Comparison of ENCODE assay signal across 1 cellular context in the genomic region with DNA sequence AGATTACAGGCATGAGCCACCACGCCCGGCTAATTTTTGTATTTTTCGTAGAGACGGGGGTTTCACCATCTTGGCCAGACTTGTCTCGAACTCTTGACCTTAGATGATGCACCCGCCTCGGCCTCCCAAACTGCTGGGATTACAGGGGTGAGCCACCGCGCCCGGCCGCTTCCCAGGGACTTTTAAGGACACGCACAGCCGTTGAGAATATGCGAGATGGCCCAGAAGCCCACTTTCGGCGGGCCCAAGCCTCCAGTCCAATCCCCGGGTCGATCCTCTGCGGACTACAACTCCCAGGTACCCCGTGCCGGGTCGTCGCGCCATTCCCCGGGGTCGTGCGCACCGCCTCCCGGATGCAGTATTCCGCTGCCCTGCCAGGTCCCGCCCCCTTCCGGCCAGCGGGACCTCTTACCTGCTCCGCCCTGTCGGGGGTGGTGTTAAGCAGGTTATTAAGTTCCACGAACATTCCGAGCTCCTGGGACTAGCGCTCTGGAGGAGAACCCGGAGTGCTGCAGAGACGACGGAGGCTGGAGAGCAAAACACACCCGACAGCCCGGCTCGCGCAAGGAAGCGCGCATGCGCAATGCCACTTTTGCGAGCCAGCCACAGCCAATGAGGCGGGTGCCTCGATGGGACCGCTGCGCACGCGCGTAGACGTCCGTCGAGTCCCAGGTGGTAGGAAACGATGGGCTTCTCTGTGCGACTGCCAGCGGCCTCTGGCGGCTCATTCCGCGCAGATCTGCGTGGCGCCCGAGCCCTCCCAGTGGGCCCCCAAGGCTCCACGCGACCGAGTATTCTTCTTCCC.
TF ChIP-seq lines count a peak whose summit lies in the region.

A gene with protein sequence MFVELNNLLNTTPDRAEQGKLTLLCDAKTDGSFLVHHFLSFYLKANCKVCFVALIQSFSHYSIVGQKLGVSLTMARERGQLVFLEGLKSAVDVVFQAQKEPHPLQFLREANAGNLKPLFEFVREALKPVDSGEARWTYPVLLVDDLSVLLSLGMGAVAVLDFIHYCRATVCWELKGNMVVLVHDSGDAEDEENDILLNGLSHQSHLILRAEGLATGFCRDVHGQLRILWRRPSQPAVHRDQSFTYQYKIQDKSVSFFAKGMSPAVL (minus strand): TSS at position 588 of the 805 bp plus-strand sequence. CDS start 122 bp downstream, at position 466.

TF ChIP-seq in K562, 482 proteins besides CTCF, POLR2A, EP300 and RAD21 (continued from another document and continues in another):
- TF ChIP-seq, protein P1, sequence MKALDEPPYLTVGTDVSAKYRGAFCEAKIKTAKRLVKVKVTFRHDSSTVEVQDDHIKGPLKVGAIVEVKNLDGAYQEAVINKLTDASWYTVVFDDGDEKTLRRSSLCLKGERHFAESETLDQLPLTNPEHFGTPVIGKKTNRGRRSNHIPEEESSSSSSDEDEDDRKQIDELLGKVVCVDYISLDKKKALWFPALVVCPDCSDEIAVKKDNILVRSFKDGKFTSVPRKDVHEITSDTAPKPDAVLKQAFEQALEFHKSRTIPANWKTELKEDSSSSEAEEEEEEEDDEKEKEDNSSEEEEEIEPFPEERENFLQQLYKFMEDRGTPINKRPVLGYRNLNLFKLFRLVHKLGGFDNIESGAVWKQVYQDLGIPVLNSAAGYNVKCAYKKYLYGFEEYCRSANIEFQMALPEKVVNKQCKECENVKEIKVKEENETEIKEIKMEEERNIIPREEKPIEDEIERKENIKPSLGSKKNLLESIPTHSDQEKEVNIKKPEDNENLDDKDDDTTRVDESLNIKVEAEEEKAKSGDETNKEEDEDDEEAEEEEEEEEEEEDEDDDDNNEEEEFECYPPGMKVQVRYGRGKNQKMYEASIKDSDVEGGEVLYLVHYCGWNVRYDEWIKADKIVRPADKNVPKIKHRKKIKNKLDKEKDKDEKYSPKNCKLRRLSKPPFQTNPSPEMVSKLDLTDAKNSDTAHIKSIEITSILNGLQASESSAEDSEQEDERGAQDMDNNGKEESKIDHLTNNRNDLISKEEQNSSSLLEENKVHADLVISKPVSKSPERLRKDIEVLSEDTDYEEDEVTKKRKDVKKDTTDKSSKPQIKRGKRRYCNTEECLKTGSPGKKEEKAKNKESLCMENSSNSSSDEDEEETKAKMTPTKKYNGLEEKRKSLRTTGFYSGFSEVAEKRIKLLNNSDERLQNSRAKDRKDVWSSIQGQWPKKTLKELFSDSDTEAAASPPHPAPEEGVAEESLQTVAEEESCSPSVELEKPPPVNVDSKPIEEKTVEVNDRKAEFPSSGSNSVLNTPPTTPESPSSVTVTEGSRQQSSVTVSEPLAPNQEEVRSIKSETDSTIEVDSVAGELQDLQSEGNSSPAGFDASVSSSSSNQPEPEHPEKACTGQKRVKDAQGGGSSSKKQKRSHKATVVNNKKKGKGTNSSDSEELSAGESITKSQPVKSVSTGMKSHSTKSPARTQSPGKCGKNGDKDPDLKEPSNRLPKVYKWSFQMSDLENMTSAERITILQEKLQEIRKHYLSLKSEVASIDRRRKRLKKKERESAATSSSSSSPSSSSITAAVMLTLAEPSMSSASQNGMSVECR (CRISPR knock-in tag; IDR thresholded peaks at IDR 0.05), result peak; percentile 78; the same call in 1 of the 2 replicates
- no peak for TF ChIP-seq ASH1L (IDR thresholded peaks at IDR 0.05; ENCODE audit: borderline replicate concordance, low read depth, partially characterized antibody)
- TF ChIP-seq CREBBP (IDR thresholded peaks at IDR 0.05; ENCODE audit: low read depth, low read length), result no peak
- peak; percentile 64 for TF ChIP-seq TBP (optimal IDR thresholded peaks at IDR 0.05; ENCODE audit: low read depth, low read length)
- TF ChIP-seq ZNF717 (CRISPR knock-in tag; IDR thresholded peaks at IDR 0.05), result peak; percentile 43; the same call in 1 of the 2 replicates
- TF ChIP-seq, protein P2, sequence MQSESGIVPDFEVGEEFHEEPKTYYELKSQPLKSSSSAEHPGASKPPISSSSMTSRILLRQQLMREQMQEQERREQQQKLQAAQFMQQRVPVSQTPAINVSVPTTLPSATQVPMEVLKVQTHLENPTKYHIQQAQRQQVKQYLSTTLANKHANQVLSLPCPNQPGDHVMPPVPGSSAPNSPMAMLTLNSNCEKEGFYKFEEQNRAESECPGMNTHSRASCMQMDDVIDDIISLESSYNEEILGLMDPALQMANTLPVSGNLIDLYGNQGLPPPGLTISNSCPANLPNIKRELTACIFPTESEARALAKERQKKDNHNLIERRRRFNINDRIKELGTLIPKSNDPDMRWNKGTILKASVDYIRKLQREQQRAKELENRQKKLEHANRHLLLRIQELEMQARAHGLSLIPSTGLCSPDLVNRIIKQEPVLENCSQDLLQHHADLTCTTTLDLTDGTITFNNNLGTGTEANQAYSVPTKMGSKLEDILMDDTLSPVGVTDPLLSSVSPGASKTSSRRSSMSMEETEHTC (IDR thresholded peaks at IDR 0.05), result peak; percentile 14
- TF ChIP-seq ZC3H4 (CRISPR knock-in tag; IDR thresholded peaks at IDR 0.05; ENCODE audit: borderline replicate concordance), result no peak
- TF ChIP-seq, protein P3, sequence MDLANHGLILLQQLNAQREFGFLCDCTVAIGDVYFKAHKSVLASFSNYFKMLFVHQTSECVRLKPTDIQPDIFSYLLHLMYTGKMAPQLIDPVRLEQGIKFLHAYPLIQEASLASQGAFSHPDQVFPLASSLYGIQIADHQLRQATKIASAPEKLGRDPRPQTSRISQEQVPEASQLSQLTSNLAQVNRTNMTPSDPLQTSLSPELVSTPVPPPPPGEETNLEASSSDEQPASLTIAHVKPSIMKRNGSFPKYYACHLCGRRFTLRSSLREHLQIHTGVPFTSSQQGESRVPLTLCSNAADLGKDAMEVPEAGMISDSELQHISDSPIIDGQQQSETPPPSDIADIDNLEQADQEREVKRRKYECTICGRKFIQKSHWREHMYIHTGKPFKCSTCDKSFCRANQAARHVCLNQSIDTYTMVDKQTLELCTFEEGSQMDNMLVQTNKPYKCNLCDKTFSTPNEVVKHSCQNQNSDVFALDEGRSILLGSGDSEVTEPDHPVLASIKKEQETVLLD (IDR thresholded peaks at IDR 0.05), result peak; percentile 100
- TF ChIP-seq, protein P4, sequence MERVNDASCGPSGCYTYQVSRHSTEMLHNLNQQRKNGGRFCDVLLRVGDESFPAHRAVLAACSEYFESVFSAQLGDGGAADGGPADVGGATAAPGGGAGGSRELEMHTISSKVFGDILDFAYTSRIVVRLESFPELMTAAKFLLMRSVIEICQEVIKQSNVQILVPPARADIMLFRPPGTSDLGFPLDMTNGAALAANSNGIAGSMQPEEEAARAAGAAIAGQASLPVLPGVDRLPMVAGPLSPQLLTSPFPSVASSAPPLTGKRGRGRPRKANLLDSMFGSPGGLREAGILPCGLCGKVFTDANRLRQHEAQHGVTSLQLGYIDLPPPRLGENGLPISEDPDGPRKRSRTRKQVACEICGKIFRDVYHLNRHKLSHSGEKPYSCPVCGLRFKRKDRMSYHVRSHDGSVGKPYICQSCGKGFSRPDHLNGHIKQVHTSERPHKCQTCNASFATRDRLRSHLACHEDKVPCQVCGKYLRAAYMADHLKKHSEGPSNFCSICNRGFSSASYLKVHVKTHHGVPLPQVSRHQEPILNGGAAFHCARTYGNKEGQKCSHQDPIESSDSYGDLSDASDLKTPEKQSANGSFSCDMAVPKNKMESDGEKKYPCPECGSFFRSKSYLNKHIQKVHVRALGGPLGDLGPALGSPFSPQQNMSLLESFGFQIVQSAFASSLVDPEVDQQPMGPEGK (CRISPR knock-in tag; IDR thresholded peaks at IDR 0.05; ENCODE audit: borderline replicate concordance), result no peak
- TF ChIP-seq SAP30 (IDR thresholded peaks at IDR 0.05; ENCODE audit: borderline replicate concordance, insufficient read depth, low read depth, low read length, poor library complexity, severe bottlenecking), result peak; percentile 27
- TF ChIP-seq, protein P5, sequence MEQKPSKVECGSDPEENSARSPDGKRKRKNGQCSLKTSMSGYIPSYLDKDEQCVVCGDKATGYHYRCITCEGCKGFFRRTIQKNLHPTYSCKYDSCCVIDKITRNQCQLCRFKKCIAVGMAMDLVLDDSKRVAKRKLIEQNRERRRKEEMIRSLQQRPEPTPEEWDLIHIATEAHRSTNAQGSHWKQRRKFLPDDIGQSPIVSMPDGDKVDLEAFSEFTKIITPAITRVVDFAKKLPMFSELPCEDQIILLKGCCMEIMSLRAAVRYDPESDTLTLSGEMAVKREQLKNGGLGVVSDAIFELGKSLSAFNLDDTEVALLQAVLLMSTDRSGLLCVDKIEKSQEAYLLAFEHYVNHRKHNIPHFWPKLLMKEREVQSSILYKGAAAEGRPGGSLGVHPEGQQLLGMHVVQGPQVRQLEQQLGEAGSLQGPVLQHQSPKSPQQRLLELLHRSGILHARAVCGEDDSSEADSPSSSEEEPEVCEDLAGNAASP (IDR thresholded peaks at IDR 0.05), result no peak; the same call in 1 of the 2 replicates
- TF ChIP-seq ESRRA (IDR thresholded peaks at IDR 0.05; ENCODE audit: borderline replicate concordance, low read depth), result peak; percentile 71; the same call in 1 of the 2 replicates
- no peak for TF ChIP-seq SNRNP70 (optimal IDR thresholded peaks at IDR 0.05; ENCODE audit: low read depth, low read length)
- TF ChIP-seq KDM1A (IDR thresholded peaks at IDR 0.05), result no peak; a peak in 1 of 4 replicates
- TF ChIP-seq CAMTA2 (CRISPR knock-in tag; conservative IDR thresholded peaks at IDR 0.05), result 0 out of 2 replicates have a peak, but pooled peaks have one; percentile 14
- no peak for TF ChIP-seq ZNF75A (CRISPR knock-in tag; IDR thresholded peaks at IDR 0.05)
- 0 out of 2 replicates have a peak, but pooled peaks have one; percentile 36 for TF ChIP-seq TCF3 (CRISPR knock-in tag; IDR thresholded peaks at IDR 0.05)
- TF ChIP-seq, protein P6, sequence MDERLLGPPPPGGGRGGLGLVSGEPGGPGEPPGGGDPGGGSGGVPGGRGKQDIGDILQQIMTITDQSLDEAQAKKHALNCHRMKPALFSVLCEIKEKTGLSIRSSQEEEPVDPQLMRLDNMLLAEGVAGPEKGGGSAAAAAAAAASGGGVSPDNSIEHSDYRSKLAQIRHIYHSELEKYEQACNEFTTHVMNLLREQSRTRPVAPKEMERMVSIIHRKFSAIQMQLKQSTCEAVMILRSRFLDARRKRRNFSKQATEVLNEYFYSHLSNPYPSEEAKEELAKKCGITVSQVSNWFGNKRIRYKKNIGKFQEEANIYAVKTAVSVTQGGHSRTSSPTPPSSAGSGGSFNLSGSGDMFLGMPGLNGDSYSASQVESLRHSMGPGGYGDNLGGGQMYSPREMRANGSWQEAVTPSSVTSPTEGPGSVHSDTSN (CRISPR knock-in tag; IDR thresholded peaks at IDR 0.05; ENCODE audit: low read depth), result no peak
- TF ChIP-seq, protein P6 (tag; conservative IDR thresholded peaks at IDR 0.05; ENCODE audit: low read depth), result no peak
- TF ChIP-seq ZC3H11A (IDR thresholded peaks at IDR 0.05; ENCODE audit: low read depth, low read length), result no peak
- TF ChIP-seq ELF2 (CRISPR knock-in tag; IDR thresholded peaks at IDR 0.05), result no peak
- TF ChIP-seq HDAC3 (IDR thresholded peaks at IDR 0.05; ENCODE audit: borderline replicate concordance, partially characterized antibody), result no peak
- TF ChIP-seq, protein P7, sequence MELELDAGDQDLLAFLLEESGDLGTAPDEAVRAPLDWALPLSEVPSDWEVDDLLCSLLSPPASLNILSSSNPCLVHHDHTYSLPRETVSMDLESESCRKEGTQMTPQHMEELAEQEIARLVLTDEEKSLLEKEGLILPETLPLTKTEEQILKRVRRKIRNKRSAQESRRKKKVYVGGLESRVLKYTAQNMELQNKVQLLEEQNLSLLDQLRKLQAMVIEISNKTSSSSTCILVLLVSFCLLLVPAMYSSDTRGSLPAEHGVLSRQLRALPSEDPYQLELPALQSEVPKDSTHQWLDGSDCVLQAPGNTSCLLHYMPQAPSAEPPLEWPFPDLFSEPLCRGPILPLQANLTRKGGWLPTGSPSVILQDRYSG (tag; conservative IDR thresholded peaks at IDR 0.05; ENCODE audit: low read depth), result peak; percentile 51; the same call in 1 of the 2 replicates
- no peak for TF ChIP-seq ERF (CRISPR knock-in tag; IDR thresholded peaks at IDR 0.05)
- peak; percentile 88 for TF ChIP-seq RBFOX2 (IDR thresholded peaks at IDR 0.05; ENCODE audit: low read depth, low read length)
- TF ChIP-seq SREBF1 (IDR thresholded peaks at IDR 0.05; ENCODE audit: borderline replicate concordance, low read depth, low read length), result peak; percentile 66; the same call in 1 of the 2 replicates
- TF ChIP-seq, protein P8, sequence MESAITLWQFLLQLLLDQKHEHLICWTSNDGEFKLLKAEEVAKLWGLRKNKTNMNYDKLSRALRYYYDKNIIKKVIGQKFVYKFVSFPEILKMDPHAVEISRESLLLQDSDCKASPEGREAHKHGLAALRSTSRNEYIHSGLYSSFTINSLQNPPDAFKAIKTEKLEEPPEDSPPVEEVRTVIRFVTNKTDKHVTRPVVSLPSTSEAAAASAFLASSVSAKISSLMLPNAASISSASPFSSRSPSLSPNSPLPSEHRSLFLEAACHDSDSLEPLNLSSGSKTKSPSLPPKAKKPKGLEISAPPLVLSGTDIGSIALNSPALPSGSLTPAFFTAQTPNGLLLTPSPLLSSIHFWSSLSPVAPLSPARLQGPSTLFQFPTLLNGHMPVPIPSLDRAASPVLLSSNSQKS (CRISPR knock-in tag; IDR thresholded peaks at IDR 0.05), result no peak
- TF ChIP-seq ZNF282 (CRISPR knock-in tag; IDR thresholded peaks at IDR 0.05), result no peak
- TF ChIP-seq ZNF561 (CRISPR knock-in tag; conservative IDR thresholded peaks at IDR 0.05), result no peak
- TF ChIP-seq C11orf30 (IDR thresholded peaks at IDR 0.05; ENCODE audit: low read depth), result peak; percentile 83
- TF ChIP-seq NFRKB (IDR thresholded peaks at IDR 0.05; ENCODE audit: low read depth), result no peak; the same call in 1 of the 2 replicates
- TF ChIP-seq, protein P9, sequence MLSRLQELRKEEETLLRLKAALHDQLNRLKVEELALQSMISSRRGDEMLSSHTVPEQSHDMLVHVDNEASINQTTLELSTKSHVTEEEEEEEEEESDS (CRISPR knock-in tag; IDR thresholded peaks at IDR 0.05), result no peak
- peak in 1 of 2 experiments; percentile 51; a peak in 3 of 4 replicates for TF ChIP-seq RCOR1 (IDR thresholded peaks at IDR 0.05; ENCODE audit: borderline replicate concordance in 1 of 2, low read depth in 2 of 2, low read length in 2 of 2)
- peak; percentile 99 for TF ChIP-seq GABPA (tag; conservative IDR thresholded peaks at IDR 0.05; ENCODE audit: low read depth)
- TF ChIP-seq ZNF76 (CRISPR knock-in tag; IDR thresholded peaks at IDR 0.05; ENCODE audit: borderline replicate concordance), result no peak
- TF ChIP-seq, protein P10, sequence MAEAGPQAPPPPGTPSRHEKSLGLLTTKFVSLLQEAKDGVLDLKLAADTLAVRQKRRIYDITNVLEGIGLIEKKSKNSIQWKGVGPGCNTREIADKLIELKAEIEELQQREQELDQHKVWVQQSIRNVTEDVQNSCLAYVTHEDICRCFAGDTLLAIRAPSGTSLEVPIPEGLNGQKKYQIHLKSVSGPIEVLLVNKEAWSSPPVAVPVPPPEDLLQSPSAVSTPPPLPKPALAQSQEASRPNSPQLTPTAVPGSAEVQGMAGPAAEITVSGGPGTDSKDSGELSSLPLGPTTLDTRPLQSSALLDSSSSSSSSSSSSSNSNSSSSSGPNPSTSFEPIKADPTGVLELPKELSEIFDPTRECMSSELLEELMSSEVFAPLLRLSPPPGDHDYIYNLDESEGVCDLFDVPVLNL (CRISPR knock-in tag; IDR thresholded peaks at IDR 0.05; ENCODE audit: low read depth), result no peak; the same call in 1 of the 2 replicates
- TF ChIP-seq RUNX1 (IDR thresholded peaks at IDR 0.05; ENCODE audit: low read depth), result no peak
- no peak for TF ChIP-seq SAFB2 (IDR thresholded peaks at IDR 0.05; ENCODE audit: borderline replicate concordance, low read depth, low read length, severe bottlenecking)
- TF ChIP-seq ARNT (IDR thresholded peaks at IDR 0.05), result no peak; a peak in 1 of 4 replicates
